24 cellular contexts compared by ENCODE assay signal in the genomic region with DNA sequence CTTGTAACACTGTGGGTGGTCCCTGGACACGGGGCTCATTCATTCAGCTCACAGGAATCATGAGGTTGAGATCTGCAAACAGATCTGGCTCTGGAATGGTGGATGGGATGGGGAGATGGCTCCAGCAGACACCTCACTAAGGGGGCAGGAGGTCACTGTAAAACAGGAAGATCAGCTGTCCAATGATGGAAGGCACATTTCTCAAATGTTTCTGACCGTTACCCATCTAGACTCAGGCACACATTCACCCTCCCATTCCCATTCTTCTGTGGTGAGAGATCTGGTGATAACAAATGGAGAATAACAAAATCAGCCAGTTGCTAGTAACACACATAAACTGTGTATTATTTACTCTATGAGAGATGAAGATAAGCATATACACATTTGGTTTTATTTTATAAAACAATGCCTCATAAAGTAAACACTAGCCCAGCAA.
DNase-seq lines count a peak whose midpoint lies in the region; ATAC-seq, FAIRE-seq and TF ChIP-seq lines count a peak whose summit lies in the region.
"Had no signal": no experiment of that assay in that cellular context is flagged by ENCODE, and none has a peak within 500 bp of the region (broad histone marks: within the 10 kb centered on the region; RNA-seq: fewer than 3 reads in every experiment).

No MANE protein-coding gene starts in this region.

- peak overlapping the region in 1 of 2 experiments; percentile 5; a peak in 1 of 4 replicates for H3K27ac ChIP-seq in SK-N-SH (ENCODE audit: low read depth in 2 of 2, low read length in 1 of 2)
- no peak overlapping the region for H3K27ac ChIP-seq in keratinocyte (ENCODE audit: control insufficient read depth, insufficient read depth, low read length)
- no peak overlapping the region for H3K27ac ChIP-seq in esophagus muscularis mucosa (replicated peaks in 1 of 4)
- H3K27ac ChIP-seq: 22Rv1, esophagus squamous epithelium, Peyer's patch, psoas muscle had no signal

- POLR2A ChIA-PET in SK-N-SH (lab: Yijun Ruan, JAX) = no interaction called here

- no peaks in the 10 kb centered on the region for H3K79me2 ChIP-seq in SK-N-SH (ENCODE audit: insufficient read depth)
- no peaks in the 10 kb centered on the region for H3K79me2 ChIP-seq in keratinocyte (ENCODE audit: control insufficient read depth, insufficient read depth, low read length)

- no peaks in the 10 kb centered on the region for H3F3A ChIP-seq in SK-N-SH (replicated peaks; ENCODE audit: insufficient read depth)

- dilution Hi-C loops in keratinocyte (cut with MboI; ENCODE audit: extremely low pct_ligation_motif_present, low sequenced_read_pairs) = no loop called here

- H3K9me3 ChIP-seq in SK-N-SH (no peaks in the 10 kb centered on the region), keratinocyte (ENCODE audit: control insufficient read depth, low read depth, low read length) (no peaks in the 10 kb centered on the region), esophagus muscularis mucosa (no peaks in the 10 kb centered on the region)
- H3K9me3 ChIP-seq: esophagus squamous epithelium, Peyer's patch, psoas muscle had no signal

- no peak for TF ChIP-seq RAD21 in SK-N-SH (IDR thresholded peaks at IDR 0.05; ENCODE audit: low read length)

- CTCF ChIA-PET in SK-N-SH (lab: Yijun Ruan, JAX) = interaction anchor here (1.5 kb wide), 1 partner anchor 28 kb away, joined by 3 read pairs; no protein-coding TSS in a partner anchor

- H3K4me1 ChIP-seq in SK-N-SH (ENCODE audit: control insufficient read depth in 1 of 2, insufficient read depth in 2 of 2, low read depth in 1 of 2, low read length in 1 of 2) = peaks cover 9 to 30% of the 10 kb centered on the region in 2 experiments; a peak in 3 of 4 replicates
- H3K4me1 ChIP-seq in keratinocyte (ENCODE audit: control insufficient read depth, extremely low read depth, insufficient read depth, low read length) = no peaks in the 10 kb centered on the region
- H3K4me1 ChIP-seq in esophagus muscularis mucosa = no peaks in the 10 kb centered on the region
- H3K4me1 ChIP-seq: esophagus squamous epithelium, psoas muscle had no signal

- H2AFZ ChIP-seq in SK-N-SH (ENCODE audit: low read depth) (no peak overlapping the region), keratinocyte (ENCODE audit: control insufficient read depth, low read length) (no peak overlapping the region)

- H3K9me2 ChIP-seq in SK-N-SH = no peaks in the 10 kb centered on the region

- H3K36me3 ChIP-seq in SK-N-SH (replicated peaks in 1 of 2; ENCODE audit: control insufficient read depth in 1 of 2, insufficient read depth in 2 of 2, low read length in 1 of 2) = no peaks in the 10 kb centered on the region
- H3K36me3 ChIP-seq in keratinocyte (ENCODE audit: control insufficient read depth in 2 of 2, extremely low read depth in 1 of 2, insufficient read depth in 2 of 2, low read length in 2 of 2) = no peaks in the 10 kb centered on the region
- no peaks in the 10 kb centered on the region for H3K36me3 ChIP-seq in esophagus muscularis mucosa
- H3K36me3 ChIP-seq: esophagus squamous epithelium, Peyer's patch had no signal

- H3K4me2 ChIP-seq in SK-N-SH (no peak overlapping the region), keratinocyte (ENCODE audit: control insufficient read depth, extremely low read depth, insufficient read depth, low read depth, low read length) (no peak overlapping the region)
- H3K4me2 ChIP-seq: smooth muscle cell had no signal

- H3K4me3 ChIP-seq in SK-N-SH (ENCODE audit: low read depth in 2 of 2, low read length in 1 of 2) (no peak overlapping the region), keratinocyte (ENCODE audit: control insufficient read depth in 2 of 3, extremely low read depth in 1 of 3, insufficient read depth in 2 of 3, low read depth in 1 of 3, low read length in 3 of 3) (no peak overlapping the region), esophagus muscularis mucosa (no peak overlapping the region)
- H3K4me3 ChIP-seq: esophagus squamous epithelium, Peyer's patch, psoas muscle, smooth muscle cell had no signal

- no peaks in the 10 kb centered on the region for H3K9me1 ChIP-seq in keratinocyte (ENCODE audit: control insufficient read depth, extremely low read depth, insufficient read depth, low read length)

- TF ChIP-seq EP300 in SK-N-SH (IDR thresholded peaks at IDR 0.05; ENCODE audit: borderline replicate concordance in 1 of 2, low read depth in 1 of 2, low read length in 1 of 2) (peak in 1 of 2 experiments; percentile 24; a peak in 1 of 4 replicates), esophagus muscularis mucosa (IDR thresholded peaks at IDR 0.05) (no peak)

- TF ChIP-seq CTCF in SK-N-SH (IDR thresholded peaks at IDR 0.05) (no peak), keratinocyte (optimal IDR thresholded peaks at IDR 0.05 in 1 of 3, IDR thresholded peaks at IDR 0.05 in 1 of 3, conservative IDR thresholded peaks at IDR 0.05 in 1 of 3; ENCODE audit: extremely low read depth in 1 of 3, insufficient read depth in 2 of 3, low read length in 3 of 3) (no peak), esophagus muscularis mucosa (IDR thresholded peaks at IDR 0.05) (no peak)

- ATAC-seq in HG02970 (IDR thresholded peaks at IDR 0.05; ENCODE audit: low FRiP score, unreplicated experiment) (no peak), HG02678 (IDR thresholded peaks at IDR 0.05; ENCODE audit: unreplicated experiment) (no peak)
- ATAC-seq: psoas muscle had no signal

- peak; percentile 9 for FAIRE-seq in keratinocyte (lab: Jason Lieb, UNC)
- FAIRE-seq: TTC549 had no signal

- H3K27me3 ChIP-seq in SK-N-SH (ENCODE audit: insufficient read depth) (no peaks in the 10 kb centered on the region), keratinocyte (ENCODE audit: control insufficient read depth, extremely low read depth, insufficient read depth, low read length) (no peaks in the 10 kb centered on the region), esophagus muscularis mucosa (peaks cover 0 to 11% (median 0%) of the 10 kb centered on the region in 4 donors)
- H3K27me3 ChIP-seq: esophagus squamous epithelium, Peyer's patch had no signal

- H3K9ac ChIP-seq in SK-N-SH = no peak overlapping the region
- no peak overlapping the region for H3K9ac ChIP-seq in keratinocyte (ENCODE audit: control insufficient read depth, extremely low read depth, insufficient read depth, low read length)

- intact Hi-C loops in esophagus muscularis mucosa (cut with DNase I) = no loop called here

- peak; percentile 55 for DNase-seq in A172 (ENCODE audit: low spot score)
- peak; percentile 27 for DNase-seq in H4 (ENCODE audit: low spot score)
- no peak for DNase-seq in SK-N-SH
- DNase-seq in keratinocyte (ENCODE audit: low read depth, low spot score) = no peak
- DNase-seq in esophagus muscularis mucosa (ENCODE audit: extremely low spot score) = no peak
- DNase-seq in SW480 (ENCODE audit: low spot score) = no peak
- DNase-seq: activated CD4-positive, alpha-beta T cell treated with anti-CD3 and anti-CD28 coated beads for 48 hours; caudate nucleus; CD4-positive, alpha-beta T cell; DMS79; effector CD4-positive, alpha-beta T cell; esophagus squamous epithelium; H7; head of caudate nucleus; immature natural killer cell; Karpas-422; NCI-H2171 treated with DMSO at 0.1 percent for 48 hours; Peyer's patch; psoas muscle had no signal

- no peak for TF ChIP-seq POLR2A in esophagus muscularis mucosa (IDR thresholded peaks at IDR 0.05; ENCODE audit: low read depth)

- H4K20me1 ChIP-seq in SK-N-SH (ENCODE audit: insufficient read depth) = no peaks in the 10 kb centered on the region
- H4K20me1 ChIP-seq in keratinocyte (ENCODE audit: control insufficient read depth, extremely low read depth, insufficient read depth, low read length) = no peaks in the 10 kb centered on the region

- WGBS in SK-N-SH (ENCODE audit: low lambda C conversion rate) = 6% methylated on average over 2 of the region's 2 CpGs
- WGBS in esophagus muscularis mucosa = 61% methylated on average over 2 of the region's 2 CpGs

TF ChIP-seq in SK-N-SH, 30 proteins besides CTCF, POLR2A, EP300 and RAD21 (continues in another document):
- TF ChIP-seq, protein P1, sequence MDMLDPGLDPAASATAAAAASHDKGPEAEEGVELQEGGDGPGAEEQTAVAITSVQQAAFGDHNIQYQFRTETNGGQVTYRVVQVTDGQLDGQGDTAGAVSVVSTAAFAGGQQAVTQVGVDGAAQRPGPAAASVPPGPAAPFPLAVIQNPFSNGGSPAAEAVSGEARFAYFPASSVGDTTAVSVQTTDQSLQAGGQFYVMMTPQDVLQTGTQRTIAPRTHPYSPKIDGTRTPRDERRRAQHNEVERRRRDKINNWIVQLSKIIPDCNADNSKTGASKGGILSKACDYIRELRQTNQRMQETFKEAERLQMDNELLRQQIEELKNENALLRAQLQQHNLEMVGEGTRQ (IDR thresholded peaks at IDR 0.05; ENCODE audit: borderline replicate concordance, low read depth, low read length) = no peak
- 0 out of 2 replicates have a peak, but pooled peaks have one; percentile 18 for TF ChIP-seq FOXM1 (IDR thresholded peaks at IDR 0.05; ENCODE audit: low read depth)
- TF ChIP-seq, protein P2, sequence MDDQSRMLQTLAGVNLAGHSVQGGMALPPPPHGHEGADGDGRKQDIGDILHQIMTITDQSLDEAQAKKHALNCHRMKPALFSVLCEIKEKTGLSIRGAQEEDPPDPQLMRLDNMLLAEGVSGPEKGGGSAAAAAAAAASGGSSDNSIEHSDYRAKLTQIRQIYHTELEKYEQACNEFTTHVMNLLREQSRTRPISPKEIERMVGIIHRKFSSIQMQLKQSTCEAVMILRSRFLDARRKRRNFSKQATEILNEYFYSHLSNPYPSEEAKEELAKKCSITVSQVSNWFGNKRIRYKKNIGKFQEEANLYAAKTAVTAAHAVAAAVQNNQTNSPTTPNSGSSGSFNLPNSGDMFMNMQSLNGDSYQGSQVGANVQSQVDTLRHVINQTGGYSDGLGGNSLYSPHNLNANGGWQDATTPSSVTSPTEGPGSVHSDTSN (IDR thresholded peaks at IDR 0.05) = peak; percentile 46; the same call in 1 of the 2 replicates
- no peak for TF ChIP-seq YY1 (IDR thresholded peaks at IDR 0.05; ENCODE audit: low read depth)
- TF ChIP-seq TCF12 (IDR thresholded peaks at IDR 0.05) = peak; percentile 70
- no peak for TF ChIP-seq POLR2AphosphoS5 (IDR thresholded peaks at IDR 0.05; ENCODE audit: low read depth, low read length)

Comparison
In these comparisons a context has a peak if more than half of its experiments do, and no peak if none do; other contexts are left out.
1. DNase-seq: peak in A172 (single experiment) and H4 (single experiment); none in SK-N-SH (single experiment), keratinocyte (single experiment), esophagus muscularis mucosa (single experiment) and SW480 (single experiment).